In the genomic region with DNA sequence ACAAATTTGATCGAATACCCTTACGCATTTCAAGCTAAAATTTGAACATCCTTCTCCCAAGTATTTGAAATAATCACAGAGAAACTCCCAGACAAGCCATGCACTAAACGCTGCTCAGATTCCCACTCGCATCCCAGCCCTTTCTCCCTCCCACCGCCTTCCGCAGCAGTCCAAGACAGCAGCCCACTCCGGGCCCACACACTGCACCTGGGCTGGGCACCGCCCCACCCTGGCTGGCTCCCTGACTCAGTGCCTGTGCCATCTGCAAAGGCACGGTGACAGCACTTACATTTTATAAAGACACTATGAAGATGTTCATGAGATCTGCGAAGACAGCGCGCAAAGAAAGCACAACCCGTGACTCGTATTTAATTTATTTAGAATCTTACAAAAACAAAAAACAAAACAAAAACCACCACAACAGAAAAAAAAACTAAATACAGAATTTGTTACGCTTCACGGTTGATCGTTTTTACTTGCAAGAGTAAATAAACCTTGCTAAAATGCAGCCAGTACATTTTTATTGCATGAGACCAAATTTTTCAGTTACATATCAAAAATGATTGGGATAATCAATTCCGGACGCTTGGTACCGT, we compare ENCODE assay signal across 1 cellular context.
TF ChIP-seq lines count a peak whose summit lies in the region.

No MANE protein-coding gene starts in this region.

TF ChIP-seq in GM12878, 131 proteins besides CTCF, POLR2A, EP300 and RAD21:
- TF ChIP-seq FOXM1 (IDR thresholded peaks at IDR 0.05; ENCODE audit: low read depth, low read length) = no peak
- TF ChIP-seq POLR2AphosphoS5 (IDR thresholded peaks at IDR 0.05; ENCODE audit: low read length) = no peak
- TF ChIP-seq SMARCA5 (IDR thresholded peaks at IDR 0.05) = no peak
- no peak for TF ChIP-seq HDAC6 (IDR thresholded peaks at IDR 0.05; ENCODE audit: unreplicated experiment)
- TF ChIP-seq NBN (IDR thresholded peaks at IDR 0.05) = no peak
- no peak for TF ChIP-seq TCF12 (IDR thresholded peaks at IDR 0.05; ENCODE audit: low read depth, low read length)
- TF ChIP-seq BACH1 (IDR thresholded peaks at IDR 0.05; ENCODE audit: borderline replicate concordance) = no peak
- no peak for TF ChIP-seq SIN3A (IDR thresholded peaks at IDR 0.05; ENCODE audit: low read depth, low read length)
